ENCODE assay signal across 17 cellular contexts in the genomic region with DNA sequence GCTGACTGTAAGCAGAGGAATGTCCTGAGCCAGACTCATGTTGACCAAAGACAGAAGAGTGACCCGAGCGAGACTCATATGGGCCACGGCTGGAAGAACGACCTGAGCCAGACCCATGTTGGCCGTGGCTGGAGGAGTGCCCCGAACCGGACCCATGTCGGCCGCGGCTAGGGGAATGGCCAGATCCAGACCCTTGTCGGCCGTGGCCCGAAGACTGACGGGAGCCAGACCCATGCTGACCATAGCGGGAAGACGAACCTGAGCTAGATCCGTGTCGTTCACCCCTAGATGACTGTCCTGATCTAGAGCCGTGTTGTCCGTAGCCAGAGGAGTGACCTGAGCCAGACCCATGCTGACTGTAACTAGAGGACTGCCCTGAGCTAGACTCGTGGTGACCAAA. TPM values are rescaled to one million over a fixed set of nuclear protein-coding genes. Genes with fewer than 3 reads are reported as not detected.
"Had no signal": no experiment of that assay in that cellular context is flagged by ENCODE, and none has a peak within 500 bp of the region (broad histone marks: within the 10 kb centered on the region; RNA-seq: fewer than 3 reads in every experiment).

No MANE protein-coding gene starts in this region.

RNA-seq across cellular contexts. Expression of gene HRNR, which starts 9.1 kb away (rescaled TPM):
- total RNA-seq: activated CD4-positive, alpha-beta memory T cell treated with anti-CD3 and anti-CD28 coated beads, Interleukin-2, amount 10 ng/mL, durations not matched to agents 7 days and 5 days; activated CD4-positive, alpha-beta T cell treated with anti-CD3 and anti-CD28 coated beads for 36 hours; activated CD4-positive, alpha-beta T cell treated with anti-CD3 and anti-CD28 coated beads, Interleukin-2, amount 10 ng/mL, durations not matched to agents 7 days and 5 days; activated CD8-positive, alpha-beta memory T cell treated with anti-CD3 and anti-CD28 coated beads, Interleukin-2, amount 10 ng/mL, durations not matched to agents 7 days and 5 days; activated CD8-positive, alpha-beta T cell treated with anti-CD3 and anti-CD28 coated beads, Interleukin-2, amount 10 ng/mL, durations not matched to agents 7 days and 5 days; activated naive CD8-positive, alpha-beta T cell treated with anti-CD3 and anti-CD28 coated beads, Interleukin-2, amount 10 ng/mL, durations not matched to agents 7 days and 5 days; activated T-helper 2 cell treated with anti-CD3 and anti-CD28 coated beads, Interferon-gamma antibody, Interleukin-2, Interleukin-4, amounts not matched to agents 10 μg/mL and 5 μg/mL and 100 μg/mL, durations not matched to agents 14 hours and 24 hours and 36 hours; astrocyte; body of pancreas; breast epithelium; cardiac septum; T-cell; T-helper 1 cell treated with Interleukin-12 subunit alpha and Interleukin-12 subunit beta and Interleukin-4 antibody, amounts not matched to agents 30 ng/mL and 1 ng/mL, for 36 hours; T-helper 17 cell; T-helper 2 cell treated with Interferon-gamma antibody and Interleukin-4, amounts not matched to agents 100 ng/mL and 5 ng/mL, for 36 hours; WTC11 had no signal

RNA-seq across cellular contexts. Expression of gene RPTN, which starts 55.9 kb away (rescaled TPM):
- total RNA-seq: activated CD4-positive, alpha-beta memory T cell treated with anti-CD3 and anti-CD28 coated beads, Interleukin-2, amount 10 ng/mL, durations not matched to agents 7 days and 5 days; activated CD4-positive, alpha-beta T cell treated with anti-CD3 and anti-CD28 coated beads for 36 hours; activated CD4-positive, alpha-beta T cell treated with anti-CD3 and anti-CD28 coated beads, Interleukin-2, amount 10 ng/mL, durations not matched to agents 7 days and 5 days; activated CD8-positive, alpha-beta memory T cell treated with anti-CD3 and anti-CD28 coated beads, Interleukin-2, amount 10 ng/mL, durations not matched to agents 7 days and 5 days; activated CD8-positive, alpha-beta T cell treated with anti-CD3 and anti-CD28 coated beads, Interleukin-2, amount 10 ng/mL, durations not matched to agents 7 days and 5 days; activated naive CD8-positive, alpha-beta T cell treated with anti-CD3 and anti-CD28 coated beads, Interleukin-2, amount 10 ng/mL, durations not matched to agents 7 days and 5 days; activated T-helper 2 cell treated with anti-CD3 and anti-CD28 coated beads, Interferon-gamma antibody, Interleukin-2, Interleukin-4, amounts not matched to agents 10 μg/mL and 5 μg/mL and 100 μg/mL, durations not matched to agents 14 hours and 24 hours and 36 hours; body of pancreas; breast epithelium; cardiac septum; T-cell; T-helper 1 cell treated with Interleukin-12 subunit alpha and Interleukin-12 subunit beta and Interleukin-4 antibody, amounts not matched to agents 30 ng/mL and 1 ng/mL, for 36 hours; T-helper 17 cell; T-helper 2 cell treated with Interferon-gamma antibody and Interleukin-4, amounts not matched to agents 100 ng/mL and 5 ng/mL, for 36 hours; WTC11 had no signal
- polyA plus RNA-seq: adipose tissue had no signal
